ENCODE assay signal across 31 cellular contexts in genomic region chr3:197761784-197762183, GRCh38. TPM values are rescaled to one million over a fixed set of nuclear protein-coding genes. Genes with fewer than 3 reads are reported as not detected.
A peak's percentile ranks its signal among the peaks of the same experiment; 100 is the strongest.
DNase-seq lines count a peak whose midpoint lies in the region; ATAC-seq, FAIRE-seq and TF ChIP-seq lines count a peak whose summit lies in the region.
"Had no signal": no experiment of that assay in that cellular context is flagged by ENCODE, and none has a peak within 500 bp of the region (broad histone marks: within the 10 kb centered on the region; RNA-seq: fewer than 3 reads in every experiment).

No MANE protein-coding gene starts in this region.

- H3K36me3 ChIP-seq in left ventricle myocardium inferior (peaks cover 71% of the 10 kb centered on the region), heart left ventricle (peaks cover 0 to 88% (median 70%) of the 10 kb centered on the region in 9 donors), HepG2 (replicated peaks in 1 of 2; ENCODE audit: control insufficient read depth in 1 of 2, insufficient read depth in 2 of 2, low read length in 2 of 2) (peaks cover 1 to 10% of the 10 kb centered on the region in 2 experiments; a peak in 3 of 5 replicates), right lobe of liver (peaks cover 0 to 44% (median 1%) of the 10 kb centered on the region in 4 donors)

- H3K4me2 ChIP-seq in HepG2 (ENCODE audit: low read depth, low read length), result no peak overlapping the region
- H3K4me2 ChIP-seq: A549; BLaER1; BLaER1 treated with 17β-estradiol and CSF1 and Interleukin-3, amounts not matched to agents 10 nM and 100 nM had no signal

- TF ChIP-seq EP300 in HepG2 (IDR thresholded peaks at IDR 0.05; ENCODE audit: low read depth in 2 of 2, low read length in 2 of 2) (peak in 1 of 2 experiments; percentile 62; a peak in 2 of 4 replicates), HepG2 (CRISPR knock-in tag; IDR thresholded peaks at IDR 0.05; ENCODE audit: borderline replicate concordance) (no peak)

- H3K79me2 ChIP-seq in HepG2 (ENCODE audit: insufficient read depth, low read length), result no peaks in the 10 kb centered on the region

- no peak for TF ChIP-seq CTCF in left ventricle myocardium inferior (IDR thresholded peaks at IDR 0.05; ENCODE audit: borderline replicate concordance)
- TF ChIP-seq CTCF in heart left ventricle (IDR thresholded peaks at IDR 0.05), result no peak
- no peak for TF ChIP-seq CTCF in HepG2 (CRISPR knock-in tag; IDR thresholded peaks at IDR 0.05)
- TF ChIP-seq CTCF in right lobe of liver (IDR thresholded peaks at IDR 0.05), result no peak

- H3K27me3 ChIP-seq in left ventricle myocardium inferior (ENCODE audit: low read depth), result no peaks in the 10 kb centered on the region
- H3K27me3 ChIP-seq in heart left ventricle, result no peaks in the 10 kb centered on the region
- H3K27me3 ChIP-seq in HepG2 (ENCODE audit: control insufficient read depth in 1 of 2, insufficient read depth in 2 of 2, low read length in 2 of 2), result no peaks in the 10 kb centered on the region
- no peaks in the 10 kb centered on the region for H3K27me3 ChIP-seq in right lobe of liver
- H3K27me3 ChIP-seq: BE2C; BLaER1; BLaER1 treated with 17β-estradiol and CSF1 and Interleukin-3, amounts not matched to agents 10 nM and 100 nM had no signal

- no peaks in the 10 kb centered on the region for H4K20me1 ChIP-seq in HepG2 (ENCODE audit: insufficient read depth, low read length)

- BruUV-seq in HepG2 (replicated peaks; lab: Mats Ljungman, UMichigan), result no TSS peak

- ATAC-seq in heart left ventricle, result no peak
- ATAC-seq in HepG2, result no peak
- ATAC-seq in right lobe of liver, result no peak
- ATAC-seq: A549; CD8-positive, alpha-beta T cell had no signal

- POLR2A ChIA-PET in HepG2 (lab: Yijun Ruan, JAX), result no interaction called here

- peak; percentile 59 for FAIRE-seq in HepG2 (lab: Jason Lieb, UNC)
- FAIRE-seq: A204.1, A549, D721Med had no signal

- DNase-seq in left ventricle myocardium inferior, result no peak
- no peak for DNase-seq in heart left ventricle
- peak; percentile 45 for DNase-seq in HepG2 (ENCODE audit: low spot score)
- no peak for DNase-seq in right lobe of liver
- DNase-seq: 8988T; ACHN; AML-193; BE2C; C1 segment of cervical spinal cord; Caco-2; Calu3; CD4-positive, alpha-beta memory T cell; CD4-positive, alpha-beta T cell; CD4-positive, CD25-positive, alpha-beta regulatory T cell; CD8-positive, alpha-beta memory T cell; CD8-positive, alpha-beta T cell; COR-L47; DMS 273 treated with DMSO at 0.1 percent for 48 hours; DMS153; DMS53; DMS79; DMS79 treated with DMSO at 0.1 percent for 48 hours; DND-41; EL had no signal

- H2AFZ ChIP-seq in HepG2 (ENCODE audit: low read length), result no peak overlapping the region

- TF ChIP-seq RAD21 in HepG2 (CRISPR knock-in tag; IDR thresholded peaks at IDR 0.05), result no peak

- no peaks in the 10 kb centered on the region for H3K9me3 ChIP-seq in left ventricle myocardium inferior (replicated peaks)
- no peaks in the 10 kb centered on the region for H3K9me3 ChIP-seq in heart left ventricle
- no peaks in the 10 kb centered on the region for H3K9me3 ChIP-seq in HepG2 (ENCODE audit: low read length)
- H3K9me3 ChIP-seq in right lobe of liver, result no peaks in the 10 kb centered on the region
- H3K9me3 ChIP-seq: A549, BE2C, Caco-2 had no signal

- no peak for TF ChIP-seq POLR2A in heart left ventricle (IDR thresholded peaks at IDR 0.05)
- TF ChIP-seq POLR2A in HepG2 (IDR thresholded peaks at IDR 0.05; ENCODE audit: insufficient read depth in 1 of 2, low read depth in 2 of 2, low read length in 2 of 2), result no peak
- no peak for TF ChIP-seq POLR2A in right lobe of liver (IDR thresholded peaks at IDR 0.05)

- CTCF ChIA-PET in HepG2 (lab: Yijun Ruan, JAX; ENCODE audit: low intra/inter-chr PET ratio, low total read pairs), result no interaction called here

- in situ Hi-C loops in HepG2 (cut with HindIII; ENCODE audit: extremely low pct_ligation_motif_present, low pct_unique_long_range_greater_than_20kb), result no loop called here

- H3K9ac ChIP-seq in HepG2 (ENCODE audit: insufficient read depth, low read depth, low read length), result no peak overlapping the region
- H3K9ac ChIP-seq: BLaER1; BLaER1 treated with 17β-estradiol and CSF1 and Interleukin-3, amounts not matched to agents 10 nM and 100 nM had no signal

- H3K4me3 ChIP-seq in left ventricle myocardium inferior (no peak overlapping the region), heart left ventricle (no peak overlapping the region), HepG2 (replicated peaks in 1 of 3; ENCODE audit: insufficient read depth in 1 of 3, low read depth in 2 of 3, low read length in 3 of 3) (no peak overlapping the region), right lobe of liver (no peak overlapping the region)
- H3K4me3 ChIP-seq: A549; BLaER1; BLaER1 treated with 17β-estradiol and CSF1 and Interleukin-3, amounts not matched to agents 10 nM and 100 nM had no signal

- intact Hi-C loops in left ventricle myocardium inferior (cut with micrococcal nuclease) (no loop called here), heart left ventricle (cut with DNase I) (no loop called here), HepG2 (cut with micrococcal nuclease; ENCODE audit: unreplicated experiment) (no loop called here), right lobe of liver (cut with DNase I) (no loop called here)

- H3K4me1 ChIP-seq in left ventricle myocardium inferior (peaks cover 38% of the 10 kb centered on the region), heart left ventricle (peaks cover 0 to 13% (median 2%) of the 10 kb centered on the region in 12 donors), HepG2 (ENCODE audit: insufficient read depth, low read length) (peaks cover 14% of the 10 kb centered on the region), right lobe of liver (no peaks in the 10 kb centered on the region)
- H3K4me1 ChIP-seq: A549; BE2C; BLaER1; BLaER1 treated with 17β-estradiol and CSF1 and Interleukin-3, amounts not matched to agents 10 nM and 100 nM had no signal

- peak overlapping the region; percentile 19 for H3K27ac ChIP-seq in left ventricle myocardium inferior (replicated peaks)
- H3K27ac ChIP-seq in heart left ventricle, result no peak overlapping the region
- H3K27ac ChIP-seq in HepG2 (ENCODE audit: extremely low read length, insufficient read depth, low read length), result no peak overlapping the region
- H3K27ac ChIP-seq in right lobe of liver, result no peak overlapping the region
- H3K27ac ChIP-seq: 22Rv1; A549; BLaER1; BLaER1 treated with 17β-estradiol and CSF1 and Interleukin-3, amounts not matched to agents 10 nM and 100 nM; C4-2B had no signal

RNA-seq across cellular contexts. Expression of gene FYTTD1, which starts 12.1 kb away (rescaled TPM):
- 78.7 TPM for total RNA-seq in left ventricle myocardium inferior
- 10 to 100 TPM; 49.1 to 93.6 (median 76.3) TPM for total RNA-seq in heart left ventricle
- polyA plus RNA-seq in heart left ventricle, result 10 to 100 TPM; 19.0 to 44.9 TPM
- total RNA-seq in HepG2 (2016; rRNA removed; fragmentation: Illumina TruSeq; extraction: Trizol), result 28.8 and 51.6 TPM in 2 replicates
- total RNA-seq in HepG2 (2016; cell fraction: cytosol; rRNA removed; fragmentation: Illumina TruSeq; extraction: Trizol; ENCODE audit: low read depth), result 5.3 and 5.6 TPM in 2 replicates
- 28.6 and 50.2 TPM in 2 replicates for total RNA-seq in HepG2 (2016; cell fraction: insoluble cytoplasmic fraction; rRNA removed; fragmentation: Illumina TruSeq; extraction: Trizol)
- 12.7 and 14.5 TPM in 2 replicates for total RNA-seq in HepG2 (2016; cell fraction: membrane; rRNA removed; fragmentation: Illumina TruSeq; extraction: Trizol)
- total RNA-seq in HepG2 (2016; cell fraction: nucleus; rRNA removed; fragmentation: Illumina TruSeq; extraction: Trizol), result 12.1 and 14.7 TPM in 2 replicates
- polyA plus RNA-seq in HepG2 (2011; rRNA removed), result 6.5 and 6.9 TPM in 2 replicates
- polyA plus RNA-seq in HepG2 (2011; cell fraction: cytosol; rRNA removed), result 4.9 and 5.6 TPM in 2 replicates
- 2.6 and 3.5 TPM in 2 replicates for polyA plus RNA-seq in HepG2 (2011; cell fraction: nucleus; rRNA removed)
- polyA plus RNA-seq in HepG2 (2012), result 16.6 and 18.2 TPM in 2 replicates
- polyA plus RNA-seq in HepG2 (2016; cell fraction: cytosol; fragmentation: Illumina TruSeq; extraction: Trizol; ENCODE audit: low read depth), result 1.4 and 1.7 TPM in 2 replicates
- 35.8 and 41.7 TPM in 2 replicates for polyA plus RNA-seq in HepG2 (2016; cell fraction: insoluble cytoplasmic fraction; fragmentation: Illumina TruSeq; extraction: Trizol; ENCODE audit: low read depth)
- polyA plus RNA-seq in HepG2 (2016; cell fraction: membrane; fragmentation: Illumina TruSeq; extraction: Trizol; ENCODE audit: low read depth), result 5.3 TPM in 2 replicates
- 17.6 and 20.9 TPM in 2 replicates for polyA plus RNA-seq in HepG2 (2016; cell fraction: nucleus; fragmentation: Illumina TruSeq; extraction: Trizol; ENCODE audit: insufficient read depth, low read depth)
- polyA minus RNA-seq in HepG2 (2011; rRNA and poly(A)+ RNA removed; ENCODE audit: low replicate concordance), result 3.0 and 13.4 TPM in 2 replicates
- 9.7 and 10.3 TPM in 2 replicates for polyA minus RNA-seq in HepG2 (2011; cell fraction: cytosol; rRNA and poly(A)+ RNA removed)
- 6.4 and 9.3 TPM in 2 replicates for polyA minus RNA-seq in HepG2 (2011; cell fraction: nucleus; rRNA and poly(A)+ RNA removed)
- 10 to 100 TPM; 20.2 to 33.4 (median 23.9) TPM for total RNA-seq in right lobe of liver

RNA-seq across cellular contexts. Expression of gene RUBCN, which starts 25.1 kb away (rescaled TPM):
- total RNA-seq in left ventricle myocardium inferior (23.3 TPM), heart left ventricle (10 to 100 TPM; 22.9 to 53.4 (median 36.9) TPM), HepG2 (2016; rRNA removed; fragmentation: Illumina TruSeq; extraction: Trizol) (4.8 and 5.2 TPM in 2 replicates), right lobe of liver (10 to 100 TPM in 2 of 6 experiments, 1 to 10 TPM in 4; 6.4 to 19.4 (median 7.7) TPM)
- polyA plus RNA-seq in heart left ventricle (10 to 100 TPM; 14.9 to 38.5 TPM), HepG2 (2011; rRNA removed) (6.5 and 8.1 TPM in 2 replicates)
- total RNA-seq in HepG2 (2016; cell fraction: cytosol; rRNA removed; fragmentation: Illumina TruSeq; extraction: Trizol; ENCODE audit: low read depth), result 1.7 and 2.2 TPM in 2 replicates
- total RNA-seq in HepG2 (2016; cell fraction: insoluble cytoplasmic fraction; rRNA removed; fragmentation: Illumina TruSeq; extraction: Trizol), result 4.4 and 6.1 TPM in 2 replicates
- 3.9 and 4.0 TPM in 2 replicates for total RNA-seq in HepG2 (2016; cell fraction: membrane; rRNA removed; fragmentation: Illumina TruSeq; extraction: Trizol)
- total RNA-seq in HepG2 (2016; cell fraction: nucleus; rRNA removed; fragmentation: Illumina TruSeq; extraction: Trizol), result 5.3 and 5.7 TPM in 2 replicates
- 2.9 and 3.5 TPM in 2 replicates for polyA plus RNA-seq in HepG2 (2011; cell fraction: cytosol; rRNA removed)
- polyA plus RNA-seq in HepG2 (2011; cell fraction: nucleus; rRNA removed), result 16.7 and 22.2 TPM in 2 replicates
- polyA plus RNA-seq in HepG2 (2012), result 3.4 and 4.4 TPM in 2 replicates
- polyA plus RNA-seq in HepG2 (2016; cell fraction: cytosol; fragmentation: Illumina TruSeq; extraction: Trizol; ENCODE audit: low read depth), result 0.63 and 0.68 TPM in 2 replicates
- 3.2 and 4.5 TPM in 2 replicates for polyA plus RNA-seq in HepG2 (2016; cell fraction: insoluble cytoplasmic fraction; fragmentation: Illumina TruSeq; extraction: Trizol; ENCODE audit: low read depth)
- 1.2 and 1.3 TPM in 2 replicates for polyA plus RNA-seq in HepG2 (2016; cell fraction: membrane; fragmentation: Illumina TruSeq; extraction: Trizol; ENCODE audit: low read depth)
- 13.0 and 13.9 TPM in 2 replicates for polyA plus RNA-seq in HepG2 (2016; cell fraction: nucleus; fragmentation: Illumina TruSeq; extraction: Trizol; ENCODE audit: insufficient read depth, low read depth)
- 10.1 and 33.6 TPM in 2 replicates for polyA minus RNA-seq in HepG2 (2011; rRNA and poly(A)+ RNA removed; ENCODE audit: low replicate concordance)
- polyA minus RNA-seq in HepG2 (2011; cell fraction: cytosol; rRNA and poly(A)+ RNA removed), result 4.4 and 5.1 TPM in 2 replicates
- 10.8 and 14.2 TPM in 2 replicates for polyA minus RNA-seq in HepG2 (2011; cell fraction: nucleus; rRNA and poly(A)+ RNA removed)

RNA-seq across cellular contexts. Expression of gene LRCH3, which starts 29.3 kb away (rescaled TPM):
- total RNA-seq in left ventricle myocardium inferior (25.8 TPM), heart left ventricle (10 to 100 TPM; 17.9 to 40.3 (median 28.6) TPM), HepG2 (2016; rRNA removed; fragmentation: Illumina TruSeq; extraction: Trizol) (25.5 and 37.8 TPM in 2 replicates), right lobe of liver (10 to 100 TPM; 18.8 to 24.2 (median 21.8) TPM)
- polyA plus RNA-seq in heart left ventricle (10 to 100 TPM; 11.1 to 12.6 TPM), HepG2 (2011; rRNA removed) (96.6 and 103 TPM in 2 replicates)
- 218 and 232 TPM in 2 replicates for total RNA-seq in HepG2 (2016; cell fraction: cytosol; rRNA removed; fragmentation: Illumina TruSeq; extraction: Trizol; ENCODE audit: low read depth)
- total RNA-seq in HepG2 (2016; cell fraction: insoluble cytoplasmic fraction; rRNA removed; fragmentation: Illumina TruSeq; extraction: Trizol), result 24.4 and 24.7 TPM in 2 replicates
- 46.4 and 46.7 TPM in 2 replicates for total RNA-seq in HepG2 (2016; cell fraction: membrane; rRNA removed; fragmentation: Illumina TruSeq; extraction: Trizol)
- 44.1 and 49.3 TPM in 2 replicates for total RNA-seq in HepG2 (2016; cell fraction: nucleus; rRNA removed; fragmentation: Illumina TruSeq; extraction: Trizol)
- 28.4 and 40.4 TPM in 2 replicates for polyA plus RNA-seq in HepG2 (2011; cell fraction: cytosol; rRNA removed)
- polyA plus RNA-seq in HepG2 (2011; cell fraction: nucleus; rRNA removed), result 91.5 and 98.6 TPM in 2 replicates
- 19.7 TPM in 2 replicates for polyA plus RNA-seq in HepG2 (2012)
- 1.0 and 1.9 TPM in 2 replicates for polyA plus RNA-seq in HepG2 (2016; cell fraction: cytosol; fragmentation: Illumina TruSeq; extraction: Trizol; ENCODE audit: low read depth)
- 21.2 and 31.8 TPM in 2 replicates for polyA plus RNA-seq in HepG2 (2016; cell fraction: insoluble cytoplasmic fraction; fragmentation: Illumina TruSeq; extraction: Trizol; ENCODE audit: low read depth)
- polyA plus RNA-seq in HepG2 (2016; cell fraction: membrane; fragmentation: Illumina TruSeq; extraction: Trizol; ENCODE audit: low read depth), result 4.6 and 5.7 TPM in 2 replicates
- 50.6 and 53.6 TPM in 2 replicates for polyA plus RNA-seq in HepG2 (2016; cell fraction: nucleus; fragmentation: Illumina TruSeq; extraction: Trizol; ENCODE audit: insufficient read depth, low read depth)
- 101 and 103 TPM in 2 replicates for polyA minus RNA-seq in HepG2 (2011; rRNA and poly(A)+ RNA removed; ENCODE audit: low replicate concordance)
- 46.1 and 64.4 TPM in 2 replicates for polyA minus RNA-seq in HepG2 (2011; cell fraction: cytosol; rRNA and poly(A)+ RNA removed)
- polyA minus RNA-seq in HepG2 (2011; cell fraction: nucleus; rRNA and poly(A)+ RNA removed), result 104 and 122 TPM in 2 replicates
